ENCODE assay signal across 3 cellular contexts in the genomic region with DNA sequence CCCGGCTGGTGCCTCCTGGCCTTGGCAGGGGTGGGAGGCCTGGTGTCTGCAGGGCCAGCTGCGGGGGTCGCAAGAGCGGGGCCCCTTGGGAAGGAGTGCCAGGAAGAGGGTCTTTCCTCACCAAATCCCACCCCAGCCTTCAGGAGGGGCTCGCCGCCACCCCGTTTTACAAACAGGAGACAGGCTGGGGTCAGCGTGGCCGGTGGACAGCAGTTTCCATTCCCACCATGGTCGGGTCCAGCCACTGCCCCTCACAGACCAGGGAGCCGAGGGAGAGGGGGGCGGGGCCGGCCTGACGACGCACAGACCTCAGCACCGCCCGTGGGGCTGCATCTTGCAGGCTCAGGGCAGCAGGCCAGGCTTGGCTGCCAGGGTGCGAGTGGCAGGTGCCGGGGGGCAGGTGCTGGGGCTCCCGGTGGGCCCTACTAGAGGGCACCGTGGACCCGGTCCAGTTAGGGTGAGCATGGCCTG.
TF ChIP-seq lines count a peak whose summit lies in the region.

No MANE protein-coding gene starts in this region.

TF ChIP-seq in SK-N-SH, 30 proteins besides CTCF, POLR2A, EP300 and RAD21:
- TF ChIP-seq FOXM1 (IDR thresholded peaks at IDR 0.05; ENCODE audit: low read depth): no peak
- TF ChIP-seq, protein P1, sequence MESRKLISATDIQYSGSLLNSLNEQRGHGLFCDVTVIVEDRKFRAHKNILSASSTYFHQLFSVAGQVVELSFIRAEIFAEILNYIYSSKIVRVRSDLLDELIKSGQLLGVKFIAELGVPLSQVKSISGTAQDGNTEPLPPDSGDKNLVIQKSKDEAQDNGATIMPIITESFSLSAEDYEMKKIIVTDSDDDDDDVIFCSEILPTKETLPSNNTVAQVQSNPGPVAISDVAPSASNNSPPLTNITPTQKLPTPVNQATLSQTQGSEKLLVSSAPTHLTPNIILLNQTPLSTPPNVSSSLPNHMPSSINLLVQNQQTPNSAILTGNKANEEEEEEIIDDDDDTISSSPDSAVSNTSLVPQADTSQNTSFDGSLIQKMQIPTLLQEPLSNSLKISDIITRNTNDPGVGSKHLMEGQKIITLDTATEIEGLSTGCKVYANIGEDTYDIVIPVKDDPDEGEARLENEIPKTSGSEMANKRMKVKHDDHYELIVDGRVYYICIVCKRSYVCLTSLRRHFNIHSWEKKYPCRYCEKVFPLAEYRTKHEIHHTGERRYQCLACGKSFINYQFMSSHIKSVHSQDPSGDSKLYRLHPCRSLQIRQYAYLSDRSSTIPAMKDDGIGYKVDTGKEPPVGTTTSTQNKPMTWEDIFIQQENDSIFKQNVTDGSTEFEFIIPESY (IDR thresholded peaks at IDR 0.05; ENCODE audit: borderline replicate concordance, low read depth): no peak
- no peak for TF ChIP-seq GABPA (IDR thresholded peaks at IDR 0.05; ENCODE audit: low read depth)
- TF ChIP-seq JUND (IDR thresholded peaks at IDR 0.05): no peak
- no peak for TF ChIP-seq FOSL2 (IDR thresholded peaks at IDR 0.05; ENCODE audit: borderline replicate concordance, low read depth)
- TF ChIP-seq ELF1 (IDR thresholded peaks at IDR 0.05): no peak
- TF ChIP-seq RFX5 (IDR thresholded peaks at IDR 0.05; ENCODE audit: low read length): no peak
- TF ChIP-seq SIN3A (IDR thresholded peaks at IDR 0.05; ENCODE audit: borderline replicate concordance, low read depth, low read length): no peak
- TF ChIP-seq TCF12 (IDR thresholded peaks at IDR 0.05): no peak
- no peak for TF ChIP-seq EZH2phosphoT487 (IDR thresholded peaks at IDR 0.05; ENCODE audit: borderline replicate concordance, low read depth)
- no peak for TF ChIP-seq NRF1 (IDR thresholded peaks at IDR 0.05; ENCODE audit: low read depth, low read length)
- TF ChIP-seq, protein P2, sequence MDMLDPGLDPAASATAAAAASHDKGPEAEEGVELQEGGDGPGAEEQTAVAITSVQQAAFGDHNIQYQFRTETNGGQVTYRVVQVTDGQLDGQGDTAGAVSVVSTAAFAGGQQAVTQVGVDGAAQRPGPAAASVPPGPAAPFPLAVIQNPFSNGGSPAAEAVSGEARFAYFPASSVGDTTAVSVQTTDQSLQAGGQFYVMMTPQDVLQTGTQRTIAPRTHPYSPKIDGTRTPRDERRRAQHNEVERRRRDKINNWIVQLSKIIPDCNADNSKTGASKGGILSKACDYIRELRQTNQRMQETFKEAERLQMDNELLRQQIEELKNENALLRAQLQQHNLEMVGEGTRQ (IDR thresholded peaks at IDR 0.05; ENCODE audit: borderline replicate concordance, low read depth, low read length): no peak
- no peak for TF ChIP-seq SMC3 (IDR thresholded peaks at IDR 0.05; ENCODE audit: low read depth, low read length)

TF ChIP-seq in SK-N-SH treated with all-trans-retinoic acid at 6 μM for 48 hours, 23 proteins besides CTCF, POLR2A, EP300 and RAD21:
- no peak for TF ChIP-seq BACH2 (CRISPR knock-in tag; IDR thresholded peaks at IDR 0.05; ENCODE audit: borderline replicate concordance)
- no peak for TF ChIP-seq ZNF565 (CRISPR knock-in tag; conservative IDR thresholded peaks at IDR 0.05; ENCODE audit: low read depth)
- TF ChIP-seq, protein P3, sequence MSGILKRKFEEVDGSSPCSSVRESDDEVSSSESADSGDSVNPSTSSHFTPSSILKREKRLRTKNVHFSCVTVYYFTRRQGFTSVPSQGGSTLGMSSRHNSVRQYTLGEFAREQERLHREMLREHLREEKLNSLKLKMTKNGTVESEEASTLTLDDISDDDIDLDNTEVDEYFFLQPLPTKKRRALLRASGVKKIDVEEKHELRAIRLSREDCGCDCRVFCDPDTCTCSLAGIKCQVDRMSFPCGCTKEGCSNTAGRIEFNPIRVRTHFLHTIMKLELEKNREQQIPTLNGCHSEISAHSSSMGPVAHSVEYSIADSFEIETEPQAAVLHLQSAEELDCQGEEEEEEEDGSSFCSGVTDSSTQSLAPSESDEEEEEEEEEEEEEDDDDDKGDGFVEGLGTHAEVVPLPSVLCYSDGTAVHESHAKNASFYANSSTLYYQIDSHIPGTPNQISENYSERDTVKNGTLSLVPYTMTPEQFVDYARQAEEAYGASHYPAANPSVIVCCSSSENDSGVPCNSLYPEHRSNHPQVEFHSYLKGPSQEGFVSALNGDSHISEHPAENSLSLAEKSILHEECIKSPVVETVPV (CRISPR knock-in tag; IDR thresholded peaks at IDR 0.05): no peak
- no peak for TF ChIP-seq ZFP3 (CRISPR knock-in tag; IDR thresholded peaks at IDR 0.05)
- no peak for TF ChIP-seq ZFP30 (CRISPR knock-in tag; IDR thresholded peaks at IDR 0.05)
- TF ChIP-seq ZC3H10 (CRISPR knock-in tag; IDR thresholded peaks at IDR 0.05): no peak
- TF ChIP-seq TOX (CRISPR knock-in tag; IDR thresholded peaks at IDR 0.05; ENCODE audit: borderline replicate concordance): no peak
- TF ChIP-seq, protein P4, sequence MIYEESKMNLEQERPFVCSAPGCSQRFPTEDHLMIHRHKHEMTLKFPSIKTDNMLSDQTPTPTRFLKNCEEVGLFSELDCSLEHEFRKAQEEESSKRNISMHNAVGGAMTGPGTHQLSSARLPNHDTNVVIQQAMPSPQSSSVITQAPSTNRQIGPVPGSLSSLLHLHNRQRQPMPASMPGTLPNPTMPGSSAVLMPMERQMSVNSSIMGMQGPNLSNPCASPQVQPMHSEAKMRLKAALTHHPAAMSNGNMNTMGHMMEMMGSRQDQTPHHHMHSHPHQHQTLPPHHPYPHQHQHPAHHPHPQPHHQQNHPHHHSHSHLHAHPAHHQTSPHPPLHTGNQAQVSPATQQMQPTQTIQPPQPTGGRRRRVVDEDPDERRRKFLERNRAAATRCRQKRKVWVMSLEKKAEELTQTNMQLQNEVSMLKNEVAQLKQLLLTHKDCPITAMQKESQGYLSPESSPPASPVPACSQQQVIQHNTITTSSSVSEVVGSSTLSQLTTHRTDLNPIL (CRISPR knock-in tag; IDR thresholded peaks at IDR 0.05; ENCODE audit: low read depth): no peak
- TF ChIP-seq ZNF8 (CRISPR knock-in tag; IDR thresholded peaks at IDR 0.05): no peak
- no peak for TF ChIP-seq PPARA (CRISPR knock-in tag; IDR thresholded peaks at IDR 0.05; ENCODE audit: borderline replicate concordance)
TF ChIP-seq in SK-N-SH treated with all-trans-retinoic acid at 6 μM for 48 hours: peak in this region for 0.

TF ChIP-seq in H1, 55 proteins besides CTCF, POLR2A, EP300 and RAD21:
- TF ChIP-seq, protein P5, sequence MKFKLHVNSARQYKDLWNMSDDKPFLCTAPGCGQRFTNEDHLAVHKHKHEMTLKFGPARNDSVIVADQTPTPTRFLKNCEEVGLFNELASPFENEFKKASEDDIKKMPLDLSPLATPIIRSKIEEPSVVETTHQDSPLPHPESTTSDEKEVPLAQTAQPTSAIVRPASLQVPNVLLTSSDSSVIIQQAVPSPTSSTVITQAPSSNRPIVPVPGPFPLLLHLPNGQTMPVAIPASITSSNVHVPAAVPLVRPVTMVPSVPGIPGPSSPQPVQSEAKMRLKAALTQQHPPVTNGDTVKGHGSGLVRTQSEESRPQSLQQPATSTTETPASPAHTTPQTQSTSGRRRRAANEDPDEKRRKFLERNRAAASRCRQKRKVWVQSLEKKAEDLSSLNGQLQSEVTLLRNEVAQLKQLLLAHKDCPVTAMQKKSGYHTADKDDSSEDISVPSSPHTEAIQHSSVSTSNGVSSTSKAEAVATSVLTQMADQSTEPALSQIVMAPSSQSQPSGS (IDR thresholded peaks at IDR 0.05; ENCODE audit: low read length): no peak
- TF ChIP-seq EGR1 (IDR thresholded peaks at IDR 0.05; ENCODE audit: borderline replicate concordance, low read depth, low read length): no peak
- TF ChIP-seq CEBPB (IDR thresholded peaks at IDR 0.05; ENCODE audit: low read depth, low read length): no peak
- no peak for TF ChIP-seq GABPA (IDR thresholded peaks at IDR 0.05; ENCODE audit: borderline replicate concordance, insufficient read depth, low read length)
- TF ChIP-seq SAP30 (IDR thresholded peaks at IDR 0.05; ENCODE audit: insufficient read depth, insufficient replicate concordance, low read length): no peak
- no peak for TF ChIP-seq HDAC2 (IDR thresholded peaks at IDR 0.05; ENCODE audit: borderline replicate concordance in 1 of 2, low read depth in 2 of 2, low read length in 2 of 2)
- TF ChIP-seq KDM4A (IDR thresholded peaks at IDR 0.05; ENCODE audit: low read depth, low read length, severe bottlenecking): no peak
- TF ChIP-seq SIX5 (IDR thresholded peaks at IDR 0.05; ENCODE audit: low read depth, low read length): no peak
- TF ChIP-seq CREB1 (IDR thresholded peaks at IDR 0.05): no peak
- TF ChIP-seq SIN3A (conservative IDR thresholded peaks at IDR 0.05 in 1 of 2, IDR thresholded peaks at IDR 0.05 in 1 of 2; ENCODE audit: low read depth in 1 of 2, low read length in 2 of 2): no peak
- no peak for TF ChIP-seq BACH1 (IDR thresholded peaks at IDR 0.05; ENCODE audit: low read length)
- no peak for TF ChIP-seq NANOG (IDR thresholded peaks at IDR 0.05; ENCODE audit: insufficient read depth, low read depth, low read length, poor library complexity, severe bottlenecking)
- TF ChIP-seq EZH2 (IDR thresholded peaks at IDR 0.05; ENCODE audit: low read depth, low read length, severe bottlenecking): no peak
- TF ChIP-seq, protein P6, sequence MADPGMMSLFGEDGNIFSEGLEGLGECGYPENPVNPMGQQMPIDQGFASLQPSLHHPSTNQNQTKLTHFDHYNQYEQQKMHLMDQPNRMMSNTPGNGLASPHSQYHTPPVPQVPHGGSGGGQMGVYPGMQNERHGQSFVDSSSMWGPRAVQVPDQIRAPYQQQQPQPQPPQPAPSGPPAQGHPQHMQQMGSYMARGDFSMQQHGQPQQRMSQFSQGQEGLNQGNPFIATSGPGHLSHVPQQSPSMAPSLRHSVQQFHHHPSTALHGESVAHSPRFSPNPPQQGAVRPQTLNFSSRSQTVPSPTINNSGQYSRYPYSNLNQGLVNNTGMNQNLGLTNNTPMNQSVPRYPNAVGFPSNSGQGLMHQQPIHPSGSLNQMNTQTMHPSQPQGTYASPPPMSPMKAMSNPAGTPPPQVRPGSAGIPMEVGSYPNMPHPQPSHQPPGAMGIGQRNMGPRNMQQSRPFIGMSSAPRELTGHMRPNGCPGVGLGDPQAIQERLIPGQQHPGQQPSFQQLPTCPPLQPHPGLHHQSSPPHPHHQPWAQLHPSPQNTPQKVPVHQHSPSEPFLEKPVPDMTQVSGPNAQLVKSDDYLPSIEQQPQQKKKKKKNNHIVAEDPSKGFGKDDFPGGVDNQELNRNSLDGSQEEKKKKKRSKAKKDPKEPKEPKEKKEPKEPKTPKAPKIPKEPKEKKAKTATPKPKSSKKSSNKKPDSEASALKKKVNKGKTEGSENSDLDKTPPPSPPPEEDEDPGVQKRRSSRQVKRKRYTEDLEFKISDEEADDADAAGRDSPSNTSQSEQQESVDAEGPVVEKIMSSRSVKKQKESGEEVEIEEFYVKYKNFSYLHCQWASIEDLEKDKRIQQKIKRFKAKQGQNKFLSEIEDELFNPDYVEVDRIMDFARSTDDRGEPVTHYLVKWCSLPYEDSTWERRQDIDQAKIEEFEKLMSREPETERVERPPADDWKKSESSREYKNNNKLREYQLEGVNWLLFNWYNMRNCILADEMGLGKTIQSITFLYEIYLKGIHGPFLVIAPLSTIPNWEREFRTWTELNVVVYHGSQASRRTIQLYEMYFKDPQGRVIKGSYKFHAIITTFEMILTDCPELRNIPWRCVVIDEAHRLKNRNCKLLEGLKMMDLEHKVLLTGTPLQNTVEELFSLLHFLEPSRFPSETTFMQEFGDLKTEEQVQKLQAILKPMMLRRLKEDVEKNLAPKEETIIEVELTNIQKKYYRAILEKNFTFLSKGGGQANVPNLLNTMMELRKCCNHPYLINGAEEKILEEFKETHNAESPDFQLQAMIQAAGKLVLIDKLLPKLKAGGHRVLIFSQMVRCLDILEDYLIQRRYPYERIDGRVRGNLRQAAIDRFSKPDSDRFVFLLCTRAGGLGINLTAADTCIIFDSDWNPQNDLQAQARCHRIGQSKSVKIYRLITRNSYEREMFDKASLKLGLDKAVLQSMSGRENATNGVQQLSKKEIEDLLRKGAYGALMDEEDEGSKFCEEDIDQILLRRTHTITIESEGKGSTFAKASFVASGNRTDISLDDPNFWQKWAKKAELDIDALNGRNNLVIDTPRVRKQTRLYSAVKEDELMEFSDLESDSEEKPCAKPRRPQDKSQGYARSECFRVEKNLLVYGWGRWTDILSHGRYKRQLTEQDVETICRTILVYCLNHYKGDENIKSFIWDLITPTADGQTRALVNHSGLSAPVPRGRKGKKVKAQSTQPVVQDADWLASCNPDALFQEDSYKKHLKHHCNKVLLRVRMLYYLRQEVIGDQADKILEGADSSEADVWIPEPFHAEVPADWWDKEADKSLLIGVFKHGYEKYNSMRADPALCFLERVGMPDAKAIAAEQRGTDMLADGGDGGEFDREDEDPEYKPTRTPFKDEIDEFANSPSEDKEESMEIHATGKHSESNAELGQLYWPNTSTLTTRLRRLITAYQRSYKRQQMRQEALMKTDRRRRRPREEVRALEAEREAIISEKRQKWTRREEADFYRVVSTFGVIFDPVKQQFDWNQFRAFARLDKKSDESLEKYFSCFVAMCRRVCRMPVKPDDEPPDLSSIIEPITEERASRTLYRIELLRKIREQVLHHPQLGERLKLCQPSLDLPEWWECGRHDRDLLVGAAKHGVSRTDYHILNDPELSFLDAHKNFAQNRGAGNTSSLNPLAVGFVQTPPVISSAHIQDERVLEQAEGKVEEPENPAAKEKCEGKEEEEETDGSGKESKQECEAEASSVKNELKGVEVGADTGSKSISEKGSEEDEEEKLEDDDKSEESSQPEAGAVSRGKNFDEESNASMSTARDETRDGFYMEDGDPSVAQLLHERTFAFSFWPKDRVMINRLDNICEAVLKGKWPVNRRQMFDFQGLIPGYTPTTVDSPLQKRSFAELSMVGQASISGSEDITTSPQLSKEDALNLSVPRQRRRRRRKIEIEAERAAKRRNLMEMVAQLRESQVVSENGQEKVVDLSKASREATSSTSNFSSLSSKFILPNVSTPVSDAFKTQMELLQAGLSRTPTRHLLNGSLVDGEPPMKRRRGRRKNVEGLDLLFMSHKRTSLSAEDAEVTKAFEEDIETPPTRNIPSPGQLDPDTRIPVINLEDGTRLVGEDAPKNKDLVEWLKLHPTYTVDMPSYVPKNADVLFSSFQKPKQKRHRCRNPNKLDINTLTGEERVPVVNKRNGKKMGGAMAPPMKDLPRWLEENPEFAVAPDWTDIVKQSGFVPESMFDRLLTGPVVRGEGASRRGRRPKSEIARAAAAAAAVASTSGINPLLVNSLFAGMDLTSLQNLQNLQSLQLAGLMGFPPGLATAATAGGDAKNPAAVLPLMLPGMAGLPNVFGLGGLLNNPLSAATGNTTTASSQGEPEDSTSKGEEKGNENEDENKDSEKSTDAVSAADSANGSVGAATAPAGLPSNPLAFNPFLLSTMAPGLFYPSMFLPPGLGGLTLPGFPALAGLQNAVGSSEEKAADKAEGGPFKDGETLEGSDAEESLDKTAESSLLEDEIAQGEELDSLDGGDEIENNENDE (IDR thresholded peaks at IDR 0.05; ENCODE audit: insufficient replicate concordance, low read length): no peak
- no peak for TF ChIP-seq ASH2L (IDR thresholded peaks at IDR 0.05; ENCODE audit: low read length)
- no peak for TF ChIP-seq KDM5A (IDR thresholded peaks at IDR 0.05; ENCODE audit: low read length)
